In genomic region chr20:18428490-18429173, GRCh38 we compare ENCODE assay signal across 15 cellular contexts. TPM values are rescaled to one million over a fixed set of nuclear protein-coding genes. Genes with fewer than 3 reads are reported as not detected.
A peak's percentile ranks its signal among the peaks of the same experiment; 100 is the strongest.
DNase-seq lines count a peak whose midpoint lies in the region; ATAC-seq and TF ChIP-seq lines count a peak whose summit lies in the region.
"Had no signal": no experiment of that assay in that cellular context is flagged by ENCODE, and none has a peak within 500 bp of the region (broad histone marks: within the 10 kb centered on the region; RNA-seq: fewer than 3 reads in every experiment).

No MANE protein-coding gene starts in this region.

- no peaks in the 10 kb centered on the region for H3K36me3 Mint-ChIP-seq in HFFc6 (ENCODE audit: low read depth)

- H3K27ac Mint-ChIP-seq in HFFc6, result no peak overlapping the region
- H3K27ac Mint-ChIP-seq: stimulated activated naive CD8-positive, alpha-beta T cell treated with anti-CD3 and anti-CD28 coated beads, Interleukin-15, amount 100 ng/mL, for 72 hours had no signal

- no peak overlapping the region for H3K4me3 Mint-ChIP-seq in HFFc6
- H3K4me3 Mint-ChIP-seq: stimulated activated naive CD8-positive, alpha-beta T cell treated with anti-CD3 and anti-CD28 coated beads, Interleukin-15, amount 100 ng/mL, for 72 hours had no signal

- intact Hi-C loops in mucosa of descending colon (cut with DNase I, micrococcal nuclease), result no loop called here

- TF ChIP-seq CTCF in fibroblast of pulmonary artery (IDR thresholded peaks at IDR 0.05; ENCODE audit: low read length, missing control alignments), result no peak
- TF ChIP-seq CTCF in mucosa of descending colon (IDR thresholded peaks at IDR 0.05), result no peak
- TF ChIP-seq CTCF in HFFc6 (IDR thresholded peaks at IDR 0.05), result no peak

- H3K36me3 ChIP-seq in mucosa of descending colon (ENCODE audit: low read depth), result no peaks in the 10 kb centered on the region
- H3K36me3 ChIP-seq: BE2C had no signal

- ATAC-seq in mucosa of descending colon (peak; percentile 83), GM18498 (IDR thresholded peaks at IDR 0.05; ENCODE audit: unreplicated experiment) (no peak)
- no peak for ATAC-seq in stimulated activated naive CD8-positive, alpha-beta T cell treated with anti-CD3 and anti-CD28 coated beads, Interleukin-15, Interleukin-2, amounts not matched to agents 100 U/mL and 50 U/mL, for 24 hours
- ATAC-seq: stimulated activated naive CD8-positive, alpha-beta T cell treated with anti-CD3 and anti-CD28 coated beads, Interleukin-15, amount 100 ng/mL, for 72 hours had no signal

- H3K27me3 Mint-ChIP-seq in HFFc6 (ENCODE audit: insufficient read depth), result no peaks in the 10 kb centered on the region
- H3K27me3 Mint-ChIP-seq: stimulated activated naive CD8-positive, alpha-beta T cell treated with anti-CD3 and anti-CD28 coated beads, Interleukin-15, amount 100 ng/mL, for 72 hours had no signal

- peaks cover 11% of the 10 kb centered on the region for H3K4me1 Mint-ChIP-seq in HFFc6 (ENCODE audit: low read depth)
- H3K4me1 Mint-ChIP-seq: stimulated activated naive CD8-positive, alpha-beta T cell treated with anti-CD3 and anti-CD28 coated beads, Interleukin-15, amount 100 ng/mL, for 72 hours had no signal

- DNase-seq in Daoy (ENCODE audit: low read depth) (peak; percentile 7), NCI-H460 (ENCODE audit: extremely low read depth, low read depth) (peak; percentile 8), fibroblast of pulmonary artery (ENCODE audit: low read depth) (peak; percentile 47), mucosa of descending colon (peak in 2 of 3 donors; percentile 62 to 90), epidermal melanocyte (ENCODE audit: insufficient read length, low spot score) (no peak), HFFc6 (no peak)
- DNase-seq in stimulated activated naive CD8-positive, alpha-beta T cell treated with anti-CD3 and anti-CD28 coated beads, Interleukin-15, Interleukin-2, amounts not matched to agents 100 U/mL and 50 U/mL, for 24 hours, result no peak
- DNase-seq: activated naive CD4-positive, alpha-beta T cell; BE2C; NCI-H2171 treated with DMSO at 0.1 percent for 48 hours; stimulated activated CD4-positive, alpha-beta T cell treated with anti-CD3 and anti-CD28 coated beads, Interleukin-4, amount 100 ng/mL, for 4 hours; stimulated activated naive CD8-positive, alpha-beta T cell treated with anti-CD3 and anti-CD28 coated beads, Interleukin-15, amount 100 ng/mL, for 72 hours; T1000 had no signal

- H3K4me1 ChIP-seq in mucosa of descending colon (ENCODE audit: low read depth), result peaks cover 9% of the 10 kb centered on the region
- H3K4me1 ChIP-seq: BE2C, parathyroid adenoma had no signal

- H3K9me3 Mint-ChIP-seq in HFFc6, result no peaks in the 10 kb centered on the region
- H3K9me3 Mint-ChIP-seq: stimulated activated naive CD8-positive, alpha-beta T cell treated with anti-CD3 and anti-CD28 coated beads, Interleukin-15, amount 100 ng/mL, for 72 hours had no signal

- no peak overlapping the region for H3K4me3 ChIP-seq in fibroblast of pulmonary artery (replicated peaks; ENCODE audit: low read depth, low read length)
- no peak overlapping the region for H3K4me3 ChIP-seq in mucosa of descending colon

- H3K9me3 ChIP-seq in mucosa of descending colon, result no peaks in the 10 kb centered on the region
- H3K9me3 ChIP-seq: BE2C had no signal

RNA-seq across cellular contexts. Expression of gene DZANK1, which starts 38.2 kb away (rescaled TPM):
- total RNA-seq in Daoy (2014; rRNA removed; shearing (Covaris generic)), result 0.89 and 1.4 TPM in 2 replicates
- 1.0 and 1.6 TPM in 2 replicates for total RNA-seq in NCI-H460 (2014; rRNA removed; shearing (Covaris generic))
- polyA plus RNA-seq in NCI-H460 (2014; cell fraction: nucleus; rRNA removed), result 1.3 and 1.9 TPM in 2 replicates
- total RNA-seq in mucosa of descending colon, result 1 to 10 TPM; 2.4 to 2.7 (median 2.6) TPM
- 1 to 10 TPM; 1.1 to 1.6 (median 1.5) TPM for total RNA-seq in HFFc6 (2021; fragmentation: NEBNext Ultra II Directional; extraction: Animal tissue kit (Norgen Biotek cat#: 25700))

RNA-seq across cellular contexts. Expression of gene POLR3F, which starts 38.6 kb away (rescaled TPM):
- 15.9 and 17.4 TPM in 2 replicates for total RNA-seq in Daoy (2014; rRNA removed; shearing (Covaris generic))
- 22.9 and 23.8 TPM in 2 replicates for total RNA-seq in NCI-H460 (2014; rRNA removed; shearing (Covaris generic))
- polyA plus RNA-seq in NCI-H460 (2014; cell fraction: nucleus; rRNA removed), result 14.0 and 24.4 TPM in 2 replicates
- 1 to 10 TPM; 5.3 to 9.1 (median 6.6) TPM for total RNA-seq in mucosa of descending colon
- total RNA-seq in HFFc6 (2021; fragmentation: NEBNext Ultra II Directional; extraction: Animal tissue kit (Norgen Biotek cat#: 25700)), result 10 to 100 TPM; 10.7 to 12.8 (median 12.0) TPM

Comparison
In these comparisons a context has a peak if more than half of its experiments do, and no peak if none do; other contexts are left out.
1. DNase-seq: peak in Daoy (single experiment), NCI-H460 (single experiment), fibroblast of pulmonary artery (single experiment) and mucosa of descending colon (2 of 3); none in epidermal melanocyte (single experiment), HFFc6 (single experiment) and stimulated activated naive CD8-positive, alpha-beta T cell treated with anti-CD3 and anti-CD28 coated beads, Interleukin-15, Interleukin-2, amounts not matched to agents 100 U/mL and 50 U/mL, for 24 hours (single experiment).